19 cellular contexts compared by ENCODE assay signal in genomic region chr10:56095506-56096225, GRCh38.
A peak's percentile ranks its signal among the peaks of the same experiment; 100 is the strongest.
DNase-seq lines count a peak whose midpoint lies in the region; ATAC-seq and TF ChIP-seq lines count a peak whose summit lies in the region.
"Had no signal": no experiment of that assay in that cellular context is flagged by ENCODE, and none has a peak within 500 bp of the region (broad histone marks: within the 10 kb centered on the region; RNA-seq: fewer than 3 reads in every experiment).

No MANE protein-coding gene starts in this region.

- no peak overlapping the region for H3K4me2 ChIP-seq in SK-N-SH
- peak overlapping the region; percentile 10 for H3K4me2 ChIP-seq in neural progenitor cell

- no peaks in the 10 kb centered on the region for H3K27me3 ChIP-seq in SK-N-SH (ENCODE audit: insufficient read depth)
- H3K27me3 ChIP-seq in endodermal cell (ENCODE audit: control insufficient read depth, insufficient read depth, low read length, poor library complexity, severe bottlenecking), result no peaks in the 10 kb centered on the region
- no peaks in the 10 kb centered on the region for H3K27me3 ChIP-seq in neural progenitor cell
- H3K27me3 ChIP-seq: SJCRH30 had no signal

- POLR2A ChIA-PET in SK-N-SH (lab: Yijun Ruan, JAX), result no interaction called here

- no peaks in the 10 kb centered on the region for H3K27me3 Mint-ChIP-seq in endodermal cell (ENCODE audit: insufficient read depth)
- H3K27me3 Mint-ChIP-seq in neural progenitor cell (ENCODE audit: insufficient read depth, low read depth), result no peaks in the 10 kb centered on the region
- H3K27me3 Mint-ChIP-seq in natural killer cell (ENCODE audit: low read depth in 2 of 2), result no peaks in the 10 kb centered on the region

- ATAC-seq in SK-N-SH treated with all-trans-retinoic acid at 6 μM for 48 hours (no peak), natural killer cell (no peak)
- ATAC-seq: CD8-positive, alpha-beta T cell; HCT116 had no signal

- intact Hi-C loops in natural killer cell (cut with micrococcal nuclease), result no loop called here

- H3K9me3 ChIP-seq in SK-N-SH (no peaks in the 10 kb centered on the region), endodermal cell (ENCODE audit: control insufficient read depth, low read length) (peaks cover 10% of the 10 kb centered on the region), neural progenitor cell (ENCODE audit: low read depth) (no peaks in the 10 kb centered on the region)
- H3K9me3 ChIP-seq: SJCRH30 had no signal

- H3K4me3 ChIP-seq in SK-N-SH (ENCODE audit: low read depth in 2 of 2, low read length in 1 of 2) (no peak overlapping the region), endodermal cell (ENCODE audit: low read length) (no peak overlapping the region), neural progenitor cell (no peak overlapping the region)
- H3K4me3 ChIP-seq: SJCRH30 had no signal

- H3K79me2 ChIP-seq in SK-N-SH (ENCODE audit: insufficient read depth), result no peaks in the 10 kb centered on the region
- no peaks in the 10 kb centered on the region for H3K79me2 ChIP-seq in neural progenitor cell (ENCODE audit: low read depth)

- H3K9me3 Mint-ChIP-seq in endodermal cell (peaks cover 25% of the 10 kb centered on the region), neural progenitor cell (peaks cover under 1% of the 10 kb centered on the region), natural killer cell (peaks cover 16 to 22% of the 10 kb centered on the region in 2 donors)

- no peak overlapping the region for H3K9ac ChIP-seq in SK-N-SH
- no peak overlapping the region for H3K9ac ChIP-seq in endodermal cell (ENCODE audit: extremely low read depth, low read length, poor library complexity, severe bottlenecking)
- no peak overlapping the region for H3K9ac ChIP-seq in neural progenitor cell

- H3K36me3 Mint-ChIP-seq in endodermal cell (ENCODE audit: low read depth) (peaks cover under 1% of the 10 kb centered on the region), neural progenitor cell (no peaks in the 10 kb centered on the region), natural killer cell (peaks cover 1% of the 10 kb centered on the region)
- H3K36me3 Mint-ChIP-seq: CD8-positive, alpha-beta T cell had no signal

- H3K4me1 ChIP-seq in SK-N-SH (ENCODE audit: control insufficient read depth in 1 of 2, insufficient read depth in 2 of 2, low read depth in 1 of 2, low read length in 1 of 2), result no peaks in the 10 kb centered on the region; a peak in 1 of 4 replicates
- H3K4me1 ChIP-seq in endodermal cell (ENCODE audit: control insufficient read depth, insufficient read depth, low read length), result no peaks in the 10 kb centered on the region
- H3K4me1 ChIP-seq in neural progenitor cell, result no peaks in the 10 kb centered on the region
- H3K4me1 ChIP-seq: SJCRH30 had no signal

- H3K4me3 Mint-ChIP-seq in endodermal cell, result no peak overlapping the region
- H3K4me3 Mint-ChIP-seq in neural progenitor cell, result no peak overlapping the region
- no peak overlapping the region for H3K4me3 Mint-ChIP-seq in natural killer cell
- H3K4me3 Mint-ChIP-seq: CD8-positive, alpha-beta T cell had no signal

- H3K9me2 ChIP-seq in SK-N-SH, result no peaks in the 10 kb centered on the region

- H4K20me1 ChIP-seq in SK-N-SH (ENCODE audit: insufficient read depth) (no peaks in the 10 kb centered on the region), neural progenitor cell (ENCODE audit: low read depth) (no peaks in the 10 kb centered on the region)

- CTCF ChIA-PET in SK-N-SH (lab: Yijun Ruan, JAX), result no interaction called here

- TF ChIP-seq CTCF in SK-N-SH (IDR thresholded peaks at IDR 0.05) (no peak), endodermal cell (conservative IDR thresholded peaks at IDR 0.05) (no peak), neural progenitor cell (IDR thresholded peaks at IDR 0.05) (no peak), natural killer cell (IDR thresholded peaks at IDR 0.05) (no peak)

- H3F3A ChIP-seq in SK-N-SH (replicated peaks; ENCODE audit: insufficient read depth) (no peaks in the 10 kb centered on the region), neural progenitor cell (ENCODE audit: low read depth) (no peaks in the 10 kb centered on the region)

- H3K4me1 Mint-ChIP-seq in endodermal cell (no peaks in the 10 kb centered on the region), neural progenitor cell (no peaks in the 10 kb centered on the region), natural killer cell (no peaks in the 10 kb centered on the region)

- H3K27ac ChIP-seq in SK-N-SH (ENCODE audit: low read depth in 2 of 2, low read length in 1 of 2) (no peak overlapping the region), endodermal cell (ENCODE audit: low read depth, low read length) (no peak overlapping the region), neural progenitor cell (no peak overlapping the region)
- H3K27ac ChIP-seq: SJCRH30 had no signal

- peak overlapping the region; percentile 26 for H3K27ac Mint-ChIP-seq in endodermal cell
- no peak overlapping the region for H3K27ac Mint-ChIP-seq in neural progenitor cell
- no peak overlapping the region for H3K27ac Mint-ChIP-seq in natural killer cell
- H3K27ac Mint-ChIP-seq: CD8-positive, alpha-beta T cell had no signal

- H3K36me3 ChIP-seq in SK-N-SH (replicated peaks in 1 of 2; ENCODE audit: control insufficient read depth in 1 of 2, insufficient read depth in 2 of 2, low read length in 1 of 2) (no peaks in the 10 kb centered on the region), endodermal cell (ENCODE audit: control insufficient read depth, insufficient read depth, low read length) (no peaks in the 10 kb centered on the region), neural progenitor cell (no peaks in the 10 kb centered on the region)
- H3K36me3 ChIP-seq: SJCRH30 had no signal

- DNase-seq in SK-N-SH (no peak), endodermal cell (peak; percentile 56), neural progenitor cell (ENCODE audit: low spot score) (peak; percentile 26), natural killer cell (no peak), iPS-NIHi11 (ENCODE audit: low spot score) (no peak)
- no peak for DNase-seq in activated T-cell treated with anti-CD3 and anti-CD28 coated beads, Interleukin-2, amount 50 U/mL, for 48 hours
- no peak for DNase-seq in activated CD8-positive, alpha-beta memory T cell treated with anti-CD3 and anti-CD28 coated beads for 24 hours
- DNase-seq: 8988T; C1 segment of cervical spinal cord; CD8-positive, alpha-beta T cell; KG1; NCI-H1092 treated with DMSO at 0.1 percent for 48 hours; NCI-H1436 treated with DMSO at 0.1 percent for 48 hours; NCI-H1930; NCI-H774; OCI-M1; SJCRH30 had no signal

- TF ChIP-seq RAD21 in SK-N-SH (IDR thresholded peaks at IDR 0.05; ENCODE audit: low read length), result no peak

- H2AFZ ChIP-seq in SK-N-SH (ENCODE audit: low read depth) (no peak overlapping the region), neural progenitor cell (replicated peaks) (peak overlapping the region; percentile 66)

- WGBS in SK-N-SH (ENCODE audit: low lambda C conversion rate), result 9% methylated on average over 9 of the region's 16 CpGs
- WGBS in endodermal cell (ENCODE audit: insufficient coverage in 1 of 2, insufficient read length in 1 of 2), 2 experiments, result 83 to 91% methylated on average over 8 to 16 of the region's 16 CpGs

- no peak for TF ChIP-seq EP300 in SK-N-SH (IDR thresholded peaks at IDR 0.05; ENCODE audit: borderline replicate concordance in 1 of 2, low read depth in 1 of 2, low read length in 1 of 2)

TF ChIP-seq in SK-N-SH, 30 proteins besides CTCF, POLR2A, EP300 and RAD21:
- TF ChIP-seq GATA2 (CRISPR knock-in tag; IDR thresholded peaks at IDR 0.05) (0 out of 2 replicates have a peak, but pooled peaks have one; percentile 20), NRF1 (IDR thresholded peaks at IDR 0.05; ENCODE audit: low read depth, low read length) (no peak)

TF ChIP-seq in SK-N-SH treated with all-trans-retinoic acid at 6 μM for 48 hours, 23 proteins besides CTCF, POLR2A, EP300 and RAD21:
- TF ChIP-seq PATZ1 (CRISPR knock-in tag; IDR thresholded peaks at IDR 0.05; ENCODE audit: borderline replicate concordance) (no peak), ARNTL (CRISPR knock-in tag; IDR thresholded peaks at IDR 0.05; ENCODE audit: borderline replicate concordance, low read depth) (no peak), GLIS3 (CRISPR knock-in tag; IDR thresholded peaks at IDR 0.05) (no peak), SNAI2 (CRISPR knock-in tag; IDR thresholded peaks at IDR 0.05) (no peak), RARB (CRISPR knock-in tag; IDR thresholded peaks at IDR 0.05) (no peak), TOX (CRISPR knock-in tag; IDR thresholded peaks at IDR 0.05; ENCODE audit: borderline replicate concordance) (no peak), ZC3H10 (CRISPR knock-in tag; IDR thresholded peaks at IDR 0.05) (no peak), ISL1 (CRISPR knock-in tag; IDR thresholded peaks at IDR 0.05) (no peak)
- TF ChIP-seq, protein P1, sequence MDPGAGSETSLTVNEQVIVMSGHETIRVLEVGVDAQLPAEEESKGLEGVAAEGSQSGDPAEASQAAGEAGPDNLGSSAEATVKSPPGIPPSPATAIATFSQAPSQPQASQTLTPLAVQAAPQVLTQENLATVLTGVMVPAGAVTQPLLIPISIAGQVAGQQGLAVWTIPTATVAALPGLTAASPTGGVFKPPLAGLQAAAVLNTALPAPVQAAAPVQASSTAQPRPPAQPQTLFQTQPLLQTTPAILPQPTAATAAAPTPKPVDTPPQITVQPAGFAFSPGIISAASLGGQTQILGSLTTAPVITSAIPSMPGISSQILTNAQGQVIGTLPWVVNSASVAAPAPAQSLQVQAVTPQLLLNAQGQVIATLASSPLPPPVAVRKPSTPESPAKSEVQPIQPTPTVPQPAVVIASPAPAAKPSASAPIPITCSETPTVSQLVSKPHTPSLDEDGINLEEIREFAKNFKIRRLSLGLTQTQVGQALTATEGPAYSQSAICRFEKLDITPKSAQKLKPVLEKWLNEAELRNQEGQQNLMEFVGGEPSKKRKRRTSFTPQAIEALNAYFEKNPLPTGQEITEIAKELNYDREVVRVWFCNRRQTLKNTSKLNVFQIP (CRISPR knock-in tag; IDR thresholded peaks at IDR 0.05; ENCODE audit: borderline replicate concordance, low read depth), result no peak

Comparison
In these comparisons a context has a peak if more than half of its experiments do, and no peak if none do; other contexts are left out.
1. DNase-seq: peak in endodermal cell (single experiment) and neural progenitor cell (single experiment); none in SK-N-SH (single experiment), activated T-cell treated with anti-CD3 and anti-CD28 coated beads, Interleukin-2, amount 50 U/mL, for 48 hours (0 of 2), natural killer cell (single experiment), activated CD8-positive, alpha-beta memory T cell treated with anti-CD3 and anti-CD28 coated beads for 24 hours (single experiment) and iPS-NIHi11 (single experiment).